32 cellular contexts compared by ENCODE assay signal in the genomic region with DNA sequence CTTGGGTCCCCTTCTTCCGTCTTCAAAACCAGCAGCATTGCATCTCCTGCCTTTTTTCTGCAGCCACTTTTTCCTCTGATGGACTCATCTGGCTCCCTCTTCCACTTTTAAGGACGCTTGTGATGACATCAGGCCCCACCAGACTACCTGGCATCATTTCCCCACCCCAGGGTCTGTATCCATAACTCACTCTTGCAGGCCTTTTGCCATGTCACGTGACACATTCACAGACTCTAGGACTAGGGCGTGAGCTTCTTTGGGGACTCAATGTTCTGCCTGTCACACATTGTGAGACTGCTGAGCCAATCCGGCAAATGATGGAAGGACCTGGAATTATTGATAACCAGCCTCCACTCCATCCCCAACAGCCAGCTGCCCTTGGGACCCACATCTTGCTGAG. TPM values are rescaled to one million over a fixed set of nuclear protein-coding genes. Genes with fewer than 3 reads are reported as not detected.
"Had no signal": no experiment of that assay in that cellular context is flagged by ENCODE, and none has a peak within 500 bp of the region (broad histone marks: within the 10 kb centered on the region; RNA-seq: fewer than 3 reads in every experiment).

No MANE protein-coding gene starts in this region.

- H3K9me3 Mint-ChIP-seq: activated CD4-positive, alpha-beta memory T cell treated with anti-CD3 and anti-CD28 coated beads for 36 hours; activated CD4-positive, alpha-beta T cell treated with anti-CD3 and anti-CD28 coated beads, Interleukin-2, amount 10 ng/mL, durations not matched to agents 24 days and 14 days; activated T-helper 1 cell treated with anti-CD3 and anti-CD28 coated beads, Interleukin-12 subunit alpha, Interleukin-12 subunit beta, Interleukin-2, Interleukin-4 antibody, amounts not matched to agents 30 ng/mL and 10 ng/mL and 1 ng/mL, durations not matched to agents 14 hours and 24 hours and 36 hours; activated T-helper 2 cell treated with anti-CD3 and anti-CD28 coated beads, Interferon-gamma antibody, Interleukin-2, Interleukin-4, amounts not matched to agents 10 μg/mL and 5 μg/mL and 100 μg/mL, durations not matched to agents 14 hours and 24 hours and 36 hours; central memory CD8-positive, alpha-beta T cell; dendritic cell treated with granulocyte-macrophage colony-stimulating factor and Interleukin-4, amounts not matched to agents 40 ng/mL and 50 ng/mL, for 4 days; endodermal cell had no signal

- H3K4me1 ChIP-seq: ascending aorta, foreskin keratinocyte, gastrocnemius medialis had no signal

- H3K36me3 ChIP-seq: ascending aorta, esophagus muscularis mucosa, gastrocnemius medialis, heart right ventricle had no signal

- ATAC-seq: activated CD4-positive, alpha-beta T cell treated with anti-CD3 and anti-CD28 coated beads for 36 hours; activated CD8-positive, alpha-beta memory T cell treated with anti-CD3 and anti-CD28 coated beads, Interleukin-2, amount 10 ng/mL, durations not matched to agents 7 days and 5 days; activated CD8-positive, alpha-beta T cell treated with anti-CD3 and anti-CD28 coated beads, Interleukin-2, amount 10 ng/mL, durations not matched to agents 7 days and 5 days; foreskin keratinocyte; gastrocnemius medialis; heart right ventricle had no signal

- H3K4me3 Mint-ChIP-seq: activated CD4-positive, alpha-beta memory T cell treated with anti-CD3 and anti-CD28 coated beads for 36 hours; activated CD4-positive, alpha-beta T cell treated with anti-CD3 and anti-CD28 coated beads for 36 hours; activated CD4-positive, alpha-beta T cell treated with anti-CD3 and anti-CD28 coated beads, Interleukin-2, amount 10 ng/mL, durations not matched to agents 24 days and 14 days; activated CD8-positive, alpha-beta memory T cell treated with anti-CD3 and anti-CD28 coated beads, Interleukin-2, amount 10 ng/mL, durations not matched to agents 7 days and 5 days; activated CD8-positive, alpha-beta T cell treated with anti-CD3 and anti-CD28 coated beads, Interleukin-2, amount 10 ng/mL, durations not matched to agents 7 days and 5 days; activated naive CD8-positive, alpha-beta T cell; activated T-helper 1 cell treated with anti-CD3 and anti-CD28 coated beads, Interleukin-12 subunit alpha, Interleukin-12 subunit beta, Interleukin-2, Interleukin-4 antibody, amounts not matched to agents 30 ng/mL and 10 ng/mL and 1 ng/mL, durations not matched to agents 14 hours and 24 hours and 36 hours; brain; central memory CD8-positive, alpha-beta T cell; dendritic cell treated with granulocyte-macrophage colony-stimulating factor and Interleukin-4, amounts not matched to agents 40 ng/mL and 50 ng/mL, for 4 days; endodermal cell had no signal

- H3K27me3 Mint-ChIP-seq: activated CD4-positive, alpha-beta T cell treated with anti-CD3 and anti-CD28 coated beads for 36 hours; activated naive CD8-positive, alpha-beta T cell had no signal

- DNase-seq: activated CD4-positive, alpha-beta memory T cell treated with anti-CD3 and anti-CD28 coated beads for 36 hours; activated CD4-positive, alpha-beta T cell treated with anti-CD3 and anti-CD28 coated beads for 36 hours; activated CD4-positive, alpha-beta T cell treated with anti-CD3 and anti-CD28 coated beads, Interleukin-2, amount 10 ng/mL, durations not matched to agents 24 days and 14 days; activated CD4-positive, CD25-positive, alpha-beta regulatory T cell; activated CD4-positive, CD25-positive, alpha-beta regulatory T cell treated with anti-CD3 and anti-CD28 coated beads, Interleukin-2, amount 50 U/mL, for 72 hours; activated CD8-positive, alpha-beta memory T cell treated with anti-CD3 and anti-CD28 coated beads, Interleukin-2, amount 10 ng/mL, durations not matched to agents 7 days and 5 days; activated CD8-positive, alpha-beta memory T cell treated with anti-CD3 and anti-CD28 coated beads, Interleukin-2, amount 50 U/mL, for 4 hours; activated CD8-positive, alpha-beta T cell treated with anti-CD3 and anti-CD28 coated beads, Interleukin-2, amount 10 ng/mL, durations not matched to agents 7 days and 5 days; activated gamma-delta T cell treated with Interleukin-2 at 50 U/mL for 16 hours; activated naive CD4-positive, alpha-beta T cell treated with anti-CD3 and anti-CD28 coated beads, Interleukin-2, amount 50 U/mL, for 16 hours; activated naive CD4-positive, alpha-beta T cell treated with Interleukin-2 at 50 U/mL for 16 hours; activated T-cell treated with anti-CD3 and anti-CD28 coated beads, Interleukin-2, amount 50 U/mL, for 1 hour; activated T-cell treated with anti-CD3 and anti-CD28 coated beads, Interleukin-2, amount 50 U/mL, for 48 hours; effector memory CD4-positive, alpha-beta T cell; endodermal cell; foreskin keratinocyte; gastrocnemius medialis; heart right ventricle; T-helper 2 cell had no signal

- H3K27me3 ChIP-seq: ascending aorta, dorsolateral prefrontal cortex, gastrocnemius medialis had no signal

- H3K36me3 Mint-ChIP-seq: activated CD4-positive, alpha-beta memory T cell treated with anti-CD3 and anti-CD28 coated beads for 36 hours; activated CD8-positive, alpha-beta memory T cell treated with anti-CD3 and anti-CD28 coated beads, Interleukin-2, amount 10 ng/mL, durations not matched to agents 7 days and 5 days; activated naive CD8-positive, alpha-beta T cell; brain had no signal

- H3K27ac Mint-ChIP-seq: activated CD4-positive, alpha-beta memory T cell treated with anti-CD3 and anti-CD28 coated beads for 36 hours; activated CD4-positive, alpha-beta T cell treated with anti-CD3 and anti-CD28 coated beads for 36 hours; activated CD4-positive, alpha-beta T cell treated with anti-CD3 and anti-CD28 coated beads, Interleukin-2, amount 10 ng/mL, durations not matched to agents 24 days and 14 days; activated CD8-positive, alpha-beta memory T cell treated with anti-CD3 and anti-CD28 coated beads, Interleukin-2, amount 10 ng/mL, durations not matched to agents 7 days and 5 days; activated CD8-positive, alpha-beta T cell treated with anti-CD3 and anti-CD28 coated beads, Interleukin-2, amount 10 ng/mL, durations not matched to agents 7 days and 5 days; activated naive CD8-positive, alpha-beta T cell; activated T-helper 1 cell treated with anti-CD3 and anti-CD28 coated beads, Interleukin-12 subunit alpha, Interleukin-12 subunit beta, Interleukin-2, Interleukin-4 antibody, amounts not matched to agents 30 ng/mL and 10 ng/mL and 1 ng/mL, durations not matched to agents 14 hours and 24 hours and 36 hours; activated T-helper 2 cell treated with anti-CD3 and anti-CD28 coated beads, Interferon-gamma antibody, Interleukin-2, Interleukin-4, amounts not matched to agents 10 μg/mL and 5 μg/mL and 100 μg/mL, durations not matched to agents 14 hours and 24 hours and 36 hours; brain; dendritic cell treated with granulocyte-macrophage colony-stimulating factor and Interleukin-4, amounts not matched to agents 40 ng/mL and 50 ng/mL, for 4 days; endodermal cell had no signal

- H3K27ac ChIP-seq: ascending aorta, coronary artery, dorsolateral prefrontal cortex, esophagus muscularis mucosa, foreskin keratinocyte, gastrocnemius medialis, heart right ventricle had no signal

- FAIRE-seq: bronchial epithelial cell had no signal

- H3K4me3 ChIP-seq: ascending aorta, coronary artery, dorsolateral prefrontal cortex, esophagus muscularis mucosa, gastrocnemius medialis, heart right ventricle had no signal

- H3K9me3 ChIP-seq: ascending aorta, esophagus muscularis mucosa, gastrocnemius medialis, heart right ventricle had no signal

- H3K4me1 Mint-ChIP-seq: activated CD4-positive, alpha-beta T cell treated with anti-CD3 and anti-CD28 coated beads for 36 hours; activated CD8-positive, alpha-beta memory T cell treated with anti-CD3 and anti-CD28 coated beads, Interleukin-2, amount 10 ng/mL, durations not matched to agents 7 days and 5 days; central memory CD8-positive, alpha-beta T cell had no signal

RNA-seq across cellular contexts. Expression of a gene that starts 23.6 kb away (rescaled TPM):
- total RNA-seq: activated CD8-positive, alpha-beta memory T cell treated with anti-CD3 and anti-CD28 coated beads, Interleukin-2, amount 10 ng/mL, durations not matched to agents 7 days and 5 days; ascending aorta; bronchial epithelial cell; epithelial cell of proximal tubule; foreskin keratinocyte; gastrocnemius medialis; T-helper 1 cell treated with Interleukin-12 subunit alpha and Interleukin-12 subunit beta and Interleukin-4 antibody, amounts not matched to agents 30 ng/mL and 1 ng/mL, for 36 hours had no signal
- polyA plus RNA-seq: foreskin keratinocyte had no signal
